ENCODE assay signal across 1 cellular context in the genomic region with DNA sequence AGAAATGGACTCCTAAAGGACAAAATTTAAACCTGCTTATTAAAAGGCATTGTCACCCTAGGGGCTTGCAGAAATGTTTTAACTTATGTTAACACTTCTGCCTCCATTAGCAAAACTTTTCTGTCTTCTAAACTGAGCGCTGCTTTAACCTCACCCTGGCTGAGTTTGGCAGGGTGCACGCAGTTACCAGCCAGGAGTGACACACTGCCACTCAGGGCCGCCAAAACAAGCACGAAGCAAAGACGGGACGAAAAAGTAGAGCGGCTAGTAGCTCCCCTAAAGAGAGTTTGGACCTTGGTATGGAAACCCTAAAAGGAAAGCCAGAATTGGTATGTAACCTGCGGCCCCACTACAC.
TF ChIP-seq lines count a peak whose summit lies in the region.

No MANE protein-coding gene starts in this region.

TF ChIP-seq in HCT116, 20 proteins besides CTCF, POLR2A, EP300 and RAD21:
- TF ChIP-seq SP1 (IDR thresholded peaks at IDR 0.05; ENCODE audit: low read depth) (no peak), ELF1 (IDR thresholded peaks at IDR 0.05; ENCODE audit: borderline replicate concordance, low read depth) (no peak), TCF7L2 (IDR thresholded peaks at IDR 0.05; ENCODE audit: borderline replicate concordance, extremely low read depth, insufficient read depth, insufficient read length) (no peak), CBX3 (IDR thresholded peaks at IDR 0.05; ENCODE audit: low read depth) (no peak), JUND (IDR thresholded peaks at IDR 0.05) (no peak), ZNF274 (IDR thresholded peaks at IDR 0.05; ENCODE audit: low read depth, low read length) (no peak), YY1 (IDR thresholded peaks at IDR 0.05; ENCODE audit: extremely low read depth, insufficient replicate concordance, low read depth, low read length) (no peak), EZH2phosphoT487 (IDR thresholded peaks at IDR 0.05; ENCODE audit: borderline replicate concordance) (no peak), POLR2AphosphoS5 (IDR thresholded peaks at IDR 0.05; ENCODE audit: low read depth, low read length) (no peak), ZFX (IDR thresholded peaks at IDR 0.05) (no peak), ATF3 (IDR thresholded peaks at IDR 0.05) (no peak), EZH2 (IDR thresholded peaks at IDR 0.05) (no peak), SIN3A (IDR thresholded peaks at IDR 0.05; ENCODE audit: low read depth) (no peak), FOSL1 (IDR thresholded peaks at IDR 0.05; ENCODE audit: low read depth) (no peak)
- TF ChIP-seq, protein P1, sequence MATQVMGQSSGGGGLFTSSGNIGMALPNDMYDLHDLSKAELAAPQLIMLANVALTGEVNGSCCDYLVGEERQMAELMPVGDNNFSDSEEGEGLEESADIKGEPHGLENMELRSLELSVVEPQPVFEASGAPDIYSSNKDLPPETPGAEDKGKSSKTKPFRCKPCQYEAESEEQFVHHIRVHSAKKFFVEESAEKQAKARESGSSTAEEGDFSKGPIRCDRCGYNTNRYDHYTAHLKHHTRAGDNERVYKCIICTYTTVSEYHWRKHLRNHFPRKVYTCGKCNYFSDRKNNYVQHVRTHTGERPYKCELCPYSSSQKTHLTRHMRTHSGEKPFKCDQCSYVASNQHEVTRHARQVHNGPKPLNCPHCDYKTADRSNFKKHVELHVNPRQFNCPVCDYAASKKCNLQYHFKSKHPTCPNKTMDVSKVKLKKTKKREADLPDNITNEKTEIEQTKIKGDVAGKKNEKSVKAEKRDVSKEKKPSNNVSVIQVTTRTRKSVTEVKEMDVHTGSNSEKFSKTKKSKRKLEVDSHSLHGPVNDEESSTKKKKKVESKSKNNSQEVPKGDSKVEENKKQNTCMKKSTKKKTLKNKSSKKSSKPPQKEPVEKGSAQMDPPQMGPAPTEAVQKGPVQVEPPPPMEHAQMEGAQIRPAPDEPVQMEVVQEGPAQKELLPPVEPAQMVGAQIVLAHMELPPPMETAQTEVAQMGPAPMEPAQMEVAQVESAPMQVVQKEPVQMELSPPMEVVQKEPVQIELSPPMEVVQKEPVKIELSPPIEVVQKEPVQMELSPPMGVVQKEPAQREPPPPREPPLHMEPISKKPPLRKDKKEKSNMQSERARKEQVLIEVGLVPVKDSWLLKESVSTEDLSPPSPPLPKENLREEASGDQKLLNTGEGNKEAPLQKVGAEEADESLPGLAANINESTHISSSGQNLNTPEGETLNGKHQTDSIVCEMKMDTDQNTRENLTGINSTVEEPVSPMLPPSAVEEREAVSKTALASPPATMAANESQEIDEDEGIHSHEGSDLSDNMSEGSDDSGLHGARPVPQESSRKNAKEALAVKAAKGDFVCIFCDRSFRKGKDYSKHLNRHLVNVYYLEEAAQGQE (IDR thresholded peaks at IDR 0.05; ENCODE audit: low read depth) = no peak
- TF ChIP-seq, protein P2, sequence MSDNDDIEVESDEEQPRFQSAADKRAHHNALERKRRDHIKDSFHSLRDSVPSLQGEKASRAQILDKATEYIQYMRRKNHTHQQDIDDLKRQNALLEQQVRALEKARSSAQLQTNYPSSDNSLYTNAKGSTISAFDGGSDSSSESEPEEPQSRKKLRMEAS (IDR thresholded peaks at IDR 0.05) = no peak
TF ChIP-seq in HCT116: peak in this region for 0.
